9 cellular contexts compared by ENCODE assay signal in genomic region chr21:14901482-14901958, GRCh38.
DNase-seq lines count a peak whose midpoint lies in the region; ATAC-seq and TF ChIP-seq lines count a peak whose summit lies in the region.
"Had no signal": no experiment of that assay in that cellular context is flagged by ENCODE, and none has a peak within 500 bp of the region (broad histone marks: within the 10 kb centered on the region; RNA-seq: fewer than 3 reads in every experiment).

No MANE protein-coding gene starts in this region.

- intact Hi-C loops in dorsolateral prefrontal cortex (cut with DNase I): no loop called here

- WGBS in mesendoderm (ENCODE audit: extremely low coverage, insufficient coverage, low lambda C conversion rate): no CpG with 5 or more reads among the region's 3 CpGs

- CTCF ChIA-PET in GM10248 (lab: Yijun Ruan, JAX): no interaction called here

- H3K9ac ChIP-seq in mesendoderm (ENCODE audit: low read length): no peak overlapping the region
- H3K9ac ChIP-seq: neural progenitor cell had no signal

- ATAC-seq in GM21423 (IDR thresholded peaks at IDR 0.05; ENCODE audit: unreplicated experiment): peak; percentile 79
- ATAC-seq in HG03439 (IDR thresholded peaks at IDR 0.05; ENCODE audit: unreplicated experiment): no peak

- DNase-seq in GM10248 (ENCODE audit: extremely low spot score): peak; percentile 42
- peak; percentile 47 for DNase-seq in MV-4-11 (lab: John Stamatoyannopoulos, UW)
- DNase-seq in germinal center (ENCODE audit: low spot score): peak; percentile 16
- DNase-seq in mesendoderm: no peak
- no peak for DNase-seq in GOT3 (lab: John Stamatoyannopoulos, UW)
- DNase-seq in dorsolateral prefrontal cortex: no peak

- H2BK5ac ChIP-seq in mesendoderm (ENCODE audit: low read length): no peak overlapping the region

- no peak overlapping the region for H2BK120ac ChIP-seq in mesendoderm (ENCODE audit: low read depth, low read length)

- TF ChIP-seq CTCF in GM10248 (IDR thresholded peaks at IDR 0.05; ENCODE audit: control extremely low read depth, extremely low read depth, low read depth, missing control alignments): no peak
- no peak for TF ChIP-seq CTCF in dorsolateral prefrontal cortex (IDR thresholded peaks at IDR 0.05 in 54 of 56, conservative IDR thresholded peaks at IDR 0.05 in 2 of 56; ENCODE audit: low read depth in 1 of 56, partially characterized antibody in 56 of 56)

- no peak overlapping the region for H3K4me3 ChIP-seq in mesendoderm (ENCODE audit: low read length)
- no peak overlapping the region for H3K4me3 ChIP-seq in dorsolateral prefrontal cortex
- H3K4me3 ChIP-seq: neural progenitor cell had no signal

- no peaks in the 10 kb centered on the region for H3K79me1 ChIP-seq in mesendoderm (ENCODE audit: low read length)

- no peak overlapping the region for H3K56ac ChIP-seq in mesendoderm (ENCODE audit: low read length)

- H3K4ac ChIP-seq in mesendoderm (ENCODE audit: low read depth, low read length): no peak overlapping the region

- H3K27ac ChIP-seq in mesendoderm (ENCODE audit: low read depth, low read length): no peak overlapping the region
- H3K27ac ChIP-seq in dorsolateral prefrontal cortex: no peak overlapping the region
- H3K27ac ChIP-seq: neural progenitor cell had no signal

- no peak overlapping the region for H4K5ac ChIP-seq in mesendoderm (ENCODE audit: low read length)

- no peak overlapping the region for H3K4me2 ChIP-seq in mesendoderm (ENCODE audit: low read length)
- H3K4me2 ChIP-seq: neural progenitor cell had no signal

- no peaks in the 10 kb centered on the region for H3K79me2 ChIP-seq in mesendoderm (ENCODE audit: control insufficient read depth, insufficient read depth, low read length)

- H3K23ac ChIP-seq in mesendoderm (ENCODE audit: low read length): no peak overlapping the region

- H2AK5ac ChIP-seq in mesendoderm (ENCODE audit: low read length): no peak overlapping the region

- no peaks in the 10 kb centered on the region for H3K27me3 ChIP-seq in mesendoderm (ENCODE audit: insufficient read depth, low read length, poor library complexity)
- no peaks in the 10 kb centered on the region for H3K27me3 ChIP-seq in dorsolateral prefrontal cortex
- H3K27me3 ChIP-seq: neural progenitor cell had no signal

- no peak overlapping the region for H3K18ac ChIP-seq in mesendoderm (ENCODE audit: low read length)

- H4K8ac ChIP-seq in mesendoderm (ENCODE audit: low read depth, low read length): no peak overlapping the region

- POLR2A ChIA-PET in GM10248 (lab: Yijun Ruan, JAX): no interaction called here

- H2BK15ac ChIP-seq in mesendoderm (replicated peaks; ENCODE audit: low read depth): no peak overlapping the region

- H3K4me1 ChIP-seq in mesendoderm (ENCODE audit: control insufficient read depth, low read depth, low read length): no peaks in the 10 kb centered on the region
- H3K4me1 ChIP-seq: neural progenitor cell had no signal

- H3K36me3 ChIP-seq in mesendoderm (ENCODE audit: control insufficient read depth, insufficient read depth, low read length): no peaks in the 10 kb centered on the region
- H3K36me3 ChIP-seq: neural progenitor cell had no signal

Comparison
In these comparisons a context has a peak if more than half of its experiments do, and no peak if none do; other contexts are left out.
1. DNase-seq: peak in GM10248 (single experiment), MV-4-11 (single experiment) and germinal center (single experiment); none in mesendoderm (single experiment), GOT3 (single experiment) and dorsolateral prefrontal cortex (0 of 10).